21 cellular contexts compared by ENCODE assay signal in the genomic region with DNA sequence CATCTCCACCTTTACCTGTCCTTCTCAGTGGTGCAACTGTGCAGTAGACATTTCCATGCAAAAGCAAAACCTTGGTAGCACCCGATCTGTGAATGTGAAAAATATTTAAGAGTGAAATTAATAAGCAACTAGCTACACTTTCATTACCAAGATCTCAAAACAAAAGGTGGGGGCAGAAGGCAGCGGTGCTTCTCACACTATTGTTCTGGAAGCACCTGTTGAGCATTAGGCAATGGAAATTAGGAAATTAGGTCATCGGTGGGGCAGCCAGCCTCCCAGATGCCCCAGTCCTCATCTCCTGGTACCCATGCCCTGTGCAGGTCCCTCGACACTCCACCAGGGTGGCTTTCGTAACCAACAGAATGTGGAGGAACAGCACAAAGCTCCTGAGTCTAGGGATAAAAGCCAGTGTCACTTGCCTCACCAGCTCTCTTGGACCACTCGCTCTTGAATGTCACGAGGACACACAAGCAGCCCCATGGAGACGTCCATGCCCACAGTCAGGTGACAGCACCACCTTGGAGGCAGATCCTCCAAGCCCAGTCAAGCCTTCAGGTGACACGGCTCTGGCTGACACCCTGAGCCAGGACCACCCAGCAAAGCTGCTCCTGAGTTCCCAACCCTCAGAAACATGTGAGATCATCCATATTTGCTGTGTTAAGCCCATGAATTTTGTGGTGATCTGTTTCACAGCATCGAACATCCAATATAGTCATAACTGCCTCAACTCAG. TPM values are rescaled to one million over a fixed set of nuclear protein-coding genes. Genes with fewer than 3 reads are reported as not detected.
"Had no signal": no experiment of that assay in that cellular context is flagged by ENCODE, and none has a peak within 500 bp of the region (broad histone marks: within the 10 kb centered on the region; RNA-seq: fewer than 3 reads in every experiment).

No MANE protein-coding gene starts in this region.

- H3K27me3 Mint-ChIP-seq: memory B cell; natural killer cell treated with Interleukin-12 subunit alpha and Interleukin-12 subunit beta and Interleukin-15 and Interleukin-18, amount 100 ng/mL, for 72 hours had no signal

- H3K4me1 ChIP-seq: foreskin keratinocyte had no signal

- H3K27ac Mint-ChIP-seq: activated T-helper 2 cell treated with anti-CD3 and anti-CD28 coated beads, Interferon-gamma antibody, Interleukin-2, Interleukin-4, amounts not matched to agents 10 μg/mL and 5 μg/mL and 100 μg/mL, durations not matched to agents 14 hours and 24 hours and 36 hours; memory B cell; natural killer cell treated with Interleukin-12 subunit alpha and Interleukin-12 subunit beta and Interleukin-15 and Interleukin-18, amount 100 ng/mL, for 72 hours; WTC11 had no signal

- H3K4me3 ChIP-seq: left ventricle myocardium inferior, psoas muscle, right lobe of liver had no signal

- H3K4me3 Mint-ChIP-seq: memory B cell, WTC11 had no signal

- H3K27me3 ChIP-seq: brain microvascular endothelial cell, foreskin keratinocyte, right lobe of liver had no signal

- DNase-seq: activated CD4-positive, alpha-beta T cell treated with anti-CD3 and anti-CD28 coated beads for 4 hours; activated CD8-positive, alpha-beta memory T cell treated with anti-CD3 and anti-CD28 coated beads for 24 hours; activated naive CD4-positive, alpha-beta T cell treated with anti-CD3 and anti-CD28 coated beads, Interleukin-2, amount 50 U/mL, for 16 hours; amygdala; brain microvascular endothelial cell; cortex of kidney; effector CD8-positive, alpha-beta T cell; foreskin keratinocyte; glutamatergic neuron; left ventricle myocardium inferior; occipital lobe; psoas muscle; right lobe of liver; stimulated activated CD4-positive, alpha-beta T cell treated with anti-CD3 and anti-CD28 coated beads, Interleukin-1b, Interleukin-23, amount 100 ng/mL, for 48 hours had no signal

- H3K9me3 Mint-ChIP-seq: activated T-helper 2 cell treated with anti-CD3 and anti-CD28 coated beads, Interferon-gamma antibody, Interleukin-2, Interleukin-4, amounts not matched to agents 10 μg/mL and 5 μg/mL and 100 μg/mL, durations not matched to agents 14 hours and 24 hours and 36 hours; memory B cell; natural killer cell treated with Interleukin-12 subunit alpha and Interleukin-12 subunit beta and Interleukin-15 and Interleukin-18, amount 100 ng/mL, for 72 hours; WTC11 had no signal

- ATAC-seq: foreskin keratinocyte; natural killer cell treated with Interleukin-12 subunit alpha and Interleukin-12 subunit beta and Interleukin-15 and Interleukin-18, amount 100 ng/mL, for 72 hours; psoas muscle; right lobe of liver; WTC11 had no signal

- H3K9me3 ChIP-seq: left ventricle myocardium inferior, psoas muscle, right lobe of liver had no signal

- H3K27ac ChIP-seq: brain microvascular endothelial cell, foreskin keratinocyte, left ventricle myocardium inferior, psoas muscle, right lobe of liver had no signal

RNA-seq across cellular contexts. Expression of a gene that starts 31.9 kb away (rescaled TPM):
- total RNA-seq: activated T-helper 2 cell treated with anti-CD3 and anti-CD28 coated beads, Interferon-gamma antibody, Interleukin-2, Interleukin-4, amounts not matched to agents 10 μg/mL and 5 μg/mL and 100 μg/mL, durations not matched to agents 14 hours and 24 hours and 36 hours; kidney epithelial cell; left ventricle myocardium inferior; natural killer cell treated with Interleukin-12 subunit alpha and Interleukin-12 subunit beta and Interleukin-15 and Interleukin-18, amount 100 ng/mL, for 72 hours; occipital lobe; psoas muscle; T-helper 2 cell treated with Interferon-gamma antibody and Interleukin-4, amounts not matched to agents 100 ng/mL and 5 ng/mL, for 36 hours; urinary bladder had no signal
